16 cellular contexts compared by ENCODE assay signal in the genomic region with DNA sequence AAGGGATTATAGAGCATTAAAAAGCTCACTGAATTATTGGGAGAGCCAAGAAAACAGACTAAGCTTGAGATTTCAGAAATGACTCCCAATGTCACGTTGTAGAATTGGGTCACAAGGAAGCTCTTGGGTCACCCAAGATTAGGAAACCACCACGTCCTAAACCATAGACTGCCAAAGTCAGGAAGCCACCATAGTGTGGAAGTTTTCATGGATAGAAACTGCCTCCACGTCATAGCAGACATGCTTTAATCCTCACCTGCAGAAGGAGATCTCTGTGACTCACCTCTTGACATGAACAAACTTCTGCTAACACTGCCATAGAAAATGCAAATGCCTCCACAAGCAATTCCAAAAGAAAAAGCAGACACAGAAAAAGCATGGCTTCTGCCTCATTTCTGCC.
DNase-seq lines count a peak whose midpoint lies in the region; ATAC-seq, FAIRE-seq and TF ChIP-seq lines count a peak whose summit lies in the region.
"Had no signal": no experiment of that assay in that cellular context is flagged by ENCODE, and none has a peak within 500 bp of the region (broad histone marks: within the 10 kb centered on the region; RNA-seq: fewer than 3 reads in every experiment).

No MANE protein-coding gene starts in this region.

- H3K36me3 ChIP-seq in WERI-Rb-1 (no peaks in the 10 kb centered on the region), esophagus squamous epithelium (no peaks in the 10 kb centered on the region), lower lobe of right lung (no peaks in the 10 kb centered on the region), testis (ENCODE audit: low read depth, missing control alignments) (no peaks in the 10 kb centered on the region), suprapubic skin (no peaks in the 10 kb centered on the region)
- H3K36me3 ChIP-seq: BE2C, HAP-1 had no signal

- WGBS in esophagus squamous epithelium, 2 donors: 22 to 46% methylated on average over 3 of the region's 3 CpGs
- WGBS in testis, 2 donors: 77 to 83% methylated on average over 3 of the region's 3 CpGs
- 33% methylated on average over 3 of the region's 3 CpGs for WGBS in suprapubic skin

- TF ChIP-seq POLR2A in esophagus squamous epithelium (IDR thresholded peaks at IDR 0.05) (no peak), testis (IDR thresholded peaks at IDR 0.05) (no peak), suprapubic skin (IDR thresholded peaks at IDR 0.05) (no peak)

- H3K9me3 ChIP-seq in WERI-Rb-1 (ENCODE audit: severe bottlenecking) (no peaks in the 10 kb centered on the region), esophagus squamous epithelium (peaks cover 0 to 5% (median 0%) of the 10 kb centered on the region in 3 donors), lower lobe of right lung (no peaks in the 10 kb centered on the region), testis (no peaks in the 10 kb centered on the region), suprapubic skin (no peaks in the 10 kb centered on the region)
- H3K9me3 ChIP-seq: BE2C, Caco-2, HAP-1 had no signal

- no peak for FAIRE-seq in HTR-8/SVneo (lab: Jason Lieb, UNC)
- FAIRE-seq: A549, H1, K562 had no signal

- H3K4me3 ChIP-seq in WERI-Rb-1 (ENCODE audit: low read depth, low read length) (no peak overlapping the region), esophagus squamous epithelium (peak overlapping the region in 1 of 4 donors; percentile 1), lower lobe of right lung (no peak overlapping the region), testis (no peak overlapping the region), suprapubic skin (no peak overlapping the region)
- H3K4me3 ChIP-seq: A549, HAP-1, K562 had no signal

- DNase-seq in CD1c-positive myeloid dendritic cell (ENCODE audit: extremely low spot score) (peak; percentile 26), WERI-Rb-1 (peak; percentile 11), esophagus squamous epithelium (lab: John Stamatoyannopoulos, UW) (no peak), lower lobe of right lung (no peak), testis (no peak), HTR-8/SVneo (ENCODE audit: insufficient read length, low spot score) (no peak), suprapubic skin (ENCODE audit: low spot score in 2 of 2) (no peak)
- no peak for DNase-seq in activated effector memory CD4-positive, alpha-beta T cell treated with Interleukin-2 at 50 U/mL for 16 hours
- DNase-seq: BE2C; Caco-2; CD8-positive, alpha-beta memory T cell had no signal

- no peaks in the 10 kb centered on the region for H3K27me3 ChIP-seq in WERI-Rb-1 (ENCODE audit: insufficient read depth, low read depth, severe bottlenecking)
- no peaks in the 10 kb centered on the region for H3K27me3 ChIP-seq in esophagus squamous epithelium
- H3K27me3 ChIP-seq in lower lobe of right lung (ENCODE audit: low read depth): no peaks in the 10 kb centered on the region
- no peaks in the 10 kb centered on the region for H3K27me3 ChIP-seq in testis
- H3K27me3 ChIP-seq in suprapubic skin: no peaks in the 10 kb centered on the region

- H3K27ac ChIP-seq in WERI-Rb-1 (0 out of 2 replicates have a peak overlapping the region, but pooled peaks have one; percentile 16), esophagus squamous epithelium (peak overlapping the region in 3 of 4 donors; percentile 34 to 59 (median 40)), lower lobe of right lung (no peak overlapping the region), testis (no peak overlapping the region), suprapubic skin (no peak overlapping the region)
- H3K27ac ChIP-seq: A549, C4-2B had no signal

- H3K4me1 ChIP-seq in esophagus squamous epithelium: peaks cover 0 to 39% (median 10%) of the 10 kb centered on the region in 3 donors
- no peaks in the 10 kb centered on the region for H3K4me1 ChIP-seq in lower lobe of right lung
- no peaks in the 10 kb centered on the region for H3K4me1 ChIP-seq in testis
- H3K4me1 ChIP-seq in suprapubic skin: peaks cover 6% of the 10 kb centered on the region
- H3K4me1 ChIP-seq: A549, BE2C, Caco-2 had no signal

- peak; percentile 24 to 40 for ATAC-seq in lower lobe of right lung
- ATAC-seq: A549, K562 had no signal

- no peak for TF ChIP-seq EP300 in suprapubic skin (IDR thresholded peaks at IDR 0.05)

- intact Hi-C loops in esophagus squamous epithelium (cut with DNase I): no loop called here
- intact Hi-C loops in lower lobe of right lung (cut with DNase I): no loop called here
- intact Hi-C loops in testis (cut with DNase I; ENCODE audit: low total_unique reads): no loop called here

- no peak for TF ChIP-seq CTCF in WERI-Rb-1 (IDR thresholded peaks at IDR 0.05; ENCODE audit: low read depth, low read length)
- TF ChIP-seq CTCF in esophagus squamous epithelium (IDR thresholded peaks at IDR 0.05): no peak
- no peak for TF ChIP-seq CTCF in lower lobe of right lung (IDR thresholded peaks at IDR 0.05)
- TF ChIP-seq CTCF in testis (IDR thresholded peaks at IDR 0.05): no peak
- no peak for TF ChIP-seq CTCF in suprapubic skin (IDR thresholded peaks at IDR 0.05)

Comparison
In these comparisons a context has a peak if more than half of its experiments do, and no peak if none do; other contexts are left out.
1. DNase-seq: peak in CD1c-positive myeloid dendritic cell (single experiment) and WERI-Rb-1 (single experiment); none in esophagus squamous epithelium (single experiment), lower lobe of right lung (single experiment), testis (single experiment), activated effector memory CD4-positive, alpha-beta T cell treated with Interleukin-2 at 50 U/mL for 16 hours (single experiment), HTR-8/SVneo (single experiment) and suprapubic skin (0 of 2).
2. H3K27ac ChIP-seq: peak in WERI-Rb-1 (single experiment) and esophagus squamous epithelium (3 of 4); none in lower lobe of right lung (single experiment), testis (0 of 2) and suprapubic skin (single experiment).